In genomic region chr5:78162253-78162862, GRCh38 we compare ENCODE assay signal across 8 cellular contexts.
A peak's percentile ranks its signal among the peaks of the same experiment; 100 is the strongest.
DNase-seq lines count a peak whose midpoint lies in the region; ATAC-seq and TF ChIP-seq lines count a peak whose summit lies in the region.

No MANE protein-coding gene starts in this region.

- DNase-seq in Ammon's horn (ENCODE audit: low spot score): peak; percentile 54
- peak; percentile 25 for DNase-seq in GM13977 (ENCODE audit: low spot score)
- DNase-seq in NCI-H526 treated with DMSO at 0.1 percent for 48 hours (lab: John Stamatoyannopoulos, UW): peak; percentile 25
- no peak for DNase-seq in dorsolateral prefrontal cortex
- DNase-seq in activated CD4-positive, alpha-beta memory T cell treated with anti-CD3 and anti-CD28 coated beads for 36 hours: no peak

- POLR2A ChIA-PET in activated CD4-positive, alpha-beta memory T cell treated with anti-CD3 and anti-CD28 coated beads for 36 hours (lab: Charles Lee): no interaction called here

- in situ Hi-C loops in GM13977 (cut with MboI; ENCODE audit: low pct_unique_long_range_greater_than_20kb, low sequenced_read_pairs, unreplicated experiment): no loop called here

- TF ChIP-seq CTCF in GM13977 (IDR thresholded peaks at IDR 0.05; ENCODE audit: extremely low read depth, insufficient read depth, missing control alignments) (peak; percentile 66), dorsolateral prefrontal cortex (IDR thresholded peaks at IDR 0.05 in 54 of 56, conservative IDR thresholded peaks at IDR 0.05 in 2 of 56; ENCODE audit: low read depth in 1 of 56, partially characterized antibody in 56 of 56) (peak; percentile 24 to 82 (median 62)), neutrophil (IDR thresholded peaks at IDR 0.05) (peak; percentile 16)

- no peaks in the 10 kb centered on the region for H3K9me3 Mint-ChIP-seq in activated CD4-positive, alpha-beta memory T cell treated with anti-CD3 and anti-CD28 coated beads for 36 hours

- H3K27ac ChIP-seq in dorsolateral prefrontal cortex (no peak overlapping the region), neutrophil (no peak overlapping the region)

- H3K4me3 Mint-ChIP-seq in activated CD4-positive, alpha-beta memory T cell treated with anti-CD3 and anti-CD28 coated beads for 36 hours: no peak overlapping the region

- H3K4me1 ChIP-seq in neutrophil (ENCODE audit: control insufficient read depth in 1 of 2, insufficient read depth in 1 of 2, low read depth in 1 of 2, low read length in 1 of 2): no peaks in the 10 kb centered on the region

- CTCF ChIA-PET in activated CD4-positive, alpha-beta memory T cell treated with anti-CD3 and anti-CD28 coated beads for 36 hours (lab: Charles Lee): interaction anchor here (0.7 to 1.3 kb wide), 4 partner anchors 13 to 602 kb away, joined by 3 to 5 read pairs (median 4); no protein-coding TSS in a partner anchor

- no peak for ATAC-seq in GM21360 (IDR thresholded peaks at IDR 0.05; ENCODE audit: unreplicated experiment)
- no peak for ATAC-seq in HG02759 (IDR thresholded peaks at IDR 0.05; ENCODE audit: unreplicated experiment)

- H3K36me3 ChIP-seq in neutrophil: peaks cover 37% of the 10 kb centered on the region

- H3K27ac Mint-ChIP-seq in activated CD4-positive, alpha-beta memory T cell treated with anti-CD3 and anti-CD28 coated beads for 36 hours: no peak overlapping the region

- H3K27me3 ChIP-seq in dorsolateral prefrontal cortex: no peaks in the 10 kb centered on the region
- H3K27me3 ChIP-seq in neutrophil: no peaks in the 10 kb centered on the region

- H3K9me3 ChIP-seq in neutrophil: no peaks in the 10 kb centered on the region

- peaks cover 27% of the 10 kb centered on the region for H3K36me3 Mint-ChIP-seq in activated CD4-positive, alpha-beta memory T cell treated with anti-CD3 and anti-CD28 coated beads for 36 hours

- H3K27me3 Mint-ChIP-seq in activated CD4-positive, alpha-beta memory T cell treated with anti-CD3 and anti-CD28 coated beads for 36 hours: no peaks in the 10 kb centered on the region

- H3K4me3 ChIP-seq in dorsolateral prefrontal cortex (no peak overlapping the region), neutrophil (ENCODE audit: low read depth in 1 of 2, low read length in 1 of 2) (no peak overlapping the region)

- intact Hi-C loops in dorsolateral prefrontal cortex (cut with DNase I): no loop called here
- intact Hi-C loops in activated CD4-positive, alpha-beta memory T cell treated with anti-CD3 and anti-CD28 coated beads for 36 hours (cut with micrococcal nuclease): no loop called here

- H3K4me1 Mint-ChIP-seq in activated CD4-positive, alpha-beta memory T cell treated with anti-CD3 and anti-CD28 coated beads for 36 hours (ENCODE audit: low read depth): peaks cover 4% of the 10 kb centered on the region

Comparison
In these comparisons a context has a peak if more than half of its experiments do, and no peak if none do; other contexts are left out.
1. DNase-seq: peak in Ammon's horn (single experiment), GM13977 (single experiment) and NCI-H526 treated with DMSO at 0.1 percent for 48 hours (single experiment); none in dorsolateral prefrontal cortex (0 of 10) and activated CD4-positive, alpha-beta memory T cell treated with anti-CD3 and anti-CD28 coated beads for 36 hours (single experiment).
2. CTCF ChIP-seq: peak in every context shown above with its lines; median percentile 66 in GM13977; 62 in dorsolateral prefrontal cortex; 16 in neutrophil.